Comparison of ENCODE assay signal across 1 cellular context in the genomic region with DNA sequence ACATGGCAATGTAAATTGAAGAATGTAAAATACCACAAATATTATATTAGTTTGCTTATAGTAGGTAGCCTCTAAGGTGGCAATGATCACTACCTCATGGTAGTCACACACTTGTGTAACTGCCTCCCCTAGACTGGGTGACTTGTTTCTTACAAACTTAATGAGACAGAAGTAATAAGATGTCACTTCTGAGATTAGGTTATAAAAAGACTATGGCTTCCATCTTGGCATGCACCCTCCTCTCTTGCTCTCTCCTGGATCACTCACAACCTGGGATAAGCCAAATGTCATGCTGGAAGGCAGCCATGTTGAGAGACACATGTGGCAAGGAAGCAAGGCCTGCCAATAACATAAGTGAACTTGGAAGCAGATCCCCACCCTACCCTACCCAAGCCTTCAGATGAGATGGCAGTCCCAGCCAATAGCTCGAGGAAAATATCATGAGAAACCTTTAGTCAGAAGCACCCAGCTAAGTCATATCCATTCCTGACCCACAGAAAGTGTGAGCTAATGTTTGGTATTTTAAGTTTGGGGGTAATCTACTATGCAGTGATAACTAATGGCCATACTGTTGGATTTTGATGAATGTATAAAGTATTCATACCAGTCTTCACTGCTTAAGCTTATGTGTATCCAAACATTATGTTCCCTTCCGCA.
TF ChIP-seq lines count a peak whose summit lies in the region.

No MANE protein-coding gene starts in this region.

TF ChIP-seq in GM23338, 12 proteins besides CTCF, POLR2A, EP300 and RAD21 (continued from another document):
- TF ChIP-seq, protein P1, sequence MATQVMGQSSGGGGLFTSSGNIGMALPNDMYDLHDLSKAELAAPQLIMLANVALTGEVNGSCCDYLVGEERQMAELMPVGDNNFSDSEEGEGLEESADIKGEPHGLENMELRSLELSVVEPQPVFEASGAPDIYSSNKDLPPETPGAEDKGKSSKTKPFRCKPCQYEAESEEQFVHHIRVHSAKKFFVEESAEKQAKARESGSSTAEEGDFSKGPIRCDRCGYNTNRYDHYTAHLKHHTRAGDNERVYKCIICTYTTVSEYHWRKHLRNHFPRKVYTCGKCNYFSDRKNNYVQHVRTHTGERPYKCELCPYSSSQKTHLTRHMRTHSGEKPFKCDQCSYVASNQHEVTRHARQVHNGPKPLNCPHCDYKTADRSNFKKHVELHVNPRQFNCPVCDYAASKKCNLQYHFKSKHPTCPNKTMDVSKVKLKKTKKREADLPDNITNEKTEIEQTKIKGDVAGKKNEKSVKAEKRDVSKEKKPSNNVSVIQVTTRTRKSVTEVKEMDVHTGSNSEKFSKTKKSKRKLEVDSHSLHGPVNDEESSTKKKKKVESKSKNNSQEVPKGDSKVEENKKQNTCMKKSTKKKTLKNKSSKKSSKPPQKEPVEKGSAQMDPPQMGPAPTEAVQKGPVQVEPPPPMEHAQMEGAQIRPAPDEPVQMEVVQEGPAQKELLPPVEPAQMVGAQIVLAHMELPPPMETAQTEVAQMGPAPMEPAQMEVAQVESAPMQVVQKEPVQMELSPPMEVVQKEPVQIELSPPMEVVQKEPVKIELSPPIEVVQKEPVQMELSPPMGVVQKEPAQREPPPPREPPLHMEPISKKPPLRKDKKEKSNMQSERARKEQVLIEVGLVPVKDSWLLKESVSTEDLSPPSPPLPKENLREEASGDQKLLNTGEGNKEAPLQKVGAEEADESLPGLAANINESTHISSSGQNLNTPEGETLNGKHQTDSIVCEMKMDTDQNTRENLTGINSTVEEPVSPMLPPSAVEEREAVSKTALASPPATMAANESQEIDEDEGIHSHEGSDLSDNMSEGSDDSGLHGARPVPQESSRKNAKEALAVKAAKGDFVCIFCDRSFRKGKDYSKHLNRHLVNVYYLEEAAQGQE (IDR thresholded peaks at IDR 0.05; ENCODE audit: unreplicated experiment), result no peak
- TF ChIP-seq POLR2AphosphoS5 (IDR thresholded peaks at IDR 0.05; ENCODE audit: low read depth), result no peak
- no peak for TF ChIP-seq ZNF331 (CRISPR knock-in tag; IDR thresholded peaks at IDR 0.05; ENCODE audit: low read depth)
- TF ChIP-seq STAT1 (IDR thresholded peaks at IDR 0.05; ENCODE audit: unreplicated experiment), result no peak
- no peak for TF ChIP-seq ZNF114 (CRISPR knock-in tag; IDR thresholded peaks at IDR 0.05)
- TF ChIP-seq, protein P2, sequence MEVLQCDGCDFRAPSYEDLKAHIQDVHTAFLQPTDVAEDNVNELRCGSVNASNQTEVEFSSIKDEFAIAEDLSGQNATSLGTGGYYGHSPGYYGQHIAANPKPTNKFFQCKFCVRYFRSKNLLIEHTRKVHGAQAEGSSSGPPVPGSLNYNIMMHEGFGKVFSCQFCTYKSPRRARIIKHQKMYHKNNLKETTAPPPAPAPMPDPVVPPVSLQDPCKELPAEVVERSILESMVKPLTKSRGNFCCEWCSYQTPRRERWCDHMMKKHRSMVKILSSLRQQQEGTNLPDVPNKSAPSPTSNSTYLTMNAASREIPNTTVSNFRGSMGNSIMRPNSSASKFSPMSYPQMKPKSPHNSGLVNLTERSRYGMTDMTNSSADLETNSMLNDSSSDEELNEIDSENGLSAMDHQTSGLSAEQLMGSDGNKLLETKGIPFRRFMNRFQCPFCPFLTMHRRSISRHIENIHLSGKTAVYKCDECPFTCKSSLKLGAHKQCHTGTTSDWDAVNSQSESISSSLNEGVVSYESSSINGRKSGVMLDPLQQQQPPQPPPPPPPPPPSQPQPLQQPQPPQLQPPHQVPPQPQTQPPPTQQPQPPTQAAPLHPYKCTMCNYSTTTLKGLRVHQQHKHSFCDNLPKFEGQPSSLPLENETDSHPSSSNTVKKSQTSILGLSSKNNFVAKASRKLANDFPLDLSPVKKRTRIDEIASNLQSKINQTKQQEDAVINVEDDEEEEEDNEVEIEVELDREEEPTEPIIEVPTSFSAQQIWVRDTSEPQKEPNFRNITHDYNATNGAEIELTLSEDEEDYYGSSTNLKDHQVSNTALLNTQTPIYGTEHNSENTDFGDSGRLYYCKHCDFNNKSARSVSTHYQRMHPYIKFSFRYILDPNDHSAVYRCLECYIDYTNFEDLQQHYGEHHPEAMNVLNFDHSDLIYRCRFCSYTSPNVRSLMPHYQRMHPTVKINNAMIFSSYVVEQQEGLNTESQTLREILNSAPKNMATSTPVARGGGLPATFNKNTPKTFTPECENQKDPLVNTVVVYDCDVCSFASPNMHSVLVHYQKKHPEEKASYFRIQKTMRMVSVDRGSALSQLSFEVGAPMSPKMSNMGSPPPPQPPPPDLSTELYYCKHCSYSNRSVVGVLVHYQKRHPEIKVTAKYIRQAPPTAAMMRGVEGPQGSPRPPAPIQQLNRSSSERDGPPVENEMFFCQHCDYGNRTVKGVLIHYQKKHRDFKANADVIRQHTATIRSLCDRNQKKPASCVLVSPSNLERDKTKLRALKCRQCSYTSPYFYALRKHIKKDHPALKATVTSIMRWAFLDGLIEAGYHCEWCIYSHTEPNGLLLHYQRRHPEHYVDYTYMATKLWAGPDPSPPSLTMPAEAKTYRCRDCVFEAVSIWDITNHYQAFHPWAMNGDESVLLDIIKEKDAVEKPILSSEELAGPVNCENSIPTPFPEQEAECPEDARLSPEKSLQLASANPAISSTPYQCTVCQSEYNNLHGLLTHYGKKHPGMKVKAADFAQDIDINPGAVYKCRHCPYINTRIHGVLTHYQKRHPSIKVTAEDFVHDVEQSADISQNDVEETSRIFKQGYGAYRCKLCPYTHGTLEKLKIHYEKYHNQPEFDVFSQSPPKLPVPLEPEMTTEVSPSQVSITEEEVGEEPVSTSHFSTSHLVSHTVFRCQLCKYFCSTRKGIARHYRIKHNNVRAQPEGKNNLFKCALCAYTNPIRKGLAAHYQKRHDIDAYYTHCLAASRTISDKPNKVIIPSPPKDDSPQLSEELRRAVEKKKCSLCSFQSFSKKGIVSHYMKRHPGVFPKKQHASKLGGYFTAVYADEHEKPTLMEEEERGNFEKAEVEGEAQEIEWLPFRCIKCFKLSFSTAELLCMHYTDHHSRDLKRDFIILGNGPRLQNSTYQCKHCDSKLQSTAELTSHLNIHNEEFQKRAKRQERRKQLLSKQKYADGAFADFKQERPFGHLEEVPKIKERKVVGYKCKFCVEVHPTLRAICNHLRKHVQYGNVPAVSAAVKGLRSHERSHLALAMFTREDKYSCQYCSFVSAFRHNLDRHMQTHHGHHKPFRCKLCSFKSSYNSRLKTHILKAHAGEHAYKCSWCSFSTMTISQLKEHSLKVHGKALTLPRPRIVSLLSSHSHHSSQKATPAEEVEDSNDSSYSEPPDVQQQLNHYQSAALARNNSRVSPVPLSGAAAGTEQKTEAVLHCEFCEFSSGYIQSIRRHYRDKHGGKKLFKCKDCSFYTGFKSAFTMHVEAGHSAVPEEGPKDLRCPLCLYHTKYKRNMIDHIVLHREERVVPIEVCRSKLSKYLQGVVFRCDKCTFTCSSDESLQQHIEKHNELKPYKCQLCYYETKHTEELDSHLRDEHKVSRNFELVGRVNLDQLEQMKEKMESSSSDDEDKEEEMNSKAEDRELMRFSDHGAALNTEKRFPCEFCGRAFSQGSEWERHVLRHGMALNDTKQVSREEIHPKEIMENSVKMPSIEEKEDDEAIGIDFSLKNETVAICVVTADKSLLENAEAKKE (CRISPR knock-in tag; IDR thresholded peaks at IDR 0.05), result no peak
- TF ChIP-seq, protein P3, sequence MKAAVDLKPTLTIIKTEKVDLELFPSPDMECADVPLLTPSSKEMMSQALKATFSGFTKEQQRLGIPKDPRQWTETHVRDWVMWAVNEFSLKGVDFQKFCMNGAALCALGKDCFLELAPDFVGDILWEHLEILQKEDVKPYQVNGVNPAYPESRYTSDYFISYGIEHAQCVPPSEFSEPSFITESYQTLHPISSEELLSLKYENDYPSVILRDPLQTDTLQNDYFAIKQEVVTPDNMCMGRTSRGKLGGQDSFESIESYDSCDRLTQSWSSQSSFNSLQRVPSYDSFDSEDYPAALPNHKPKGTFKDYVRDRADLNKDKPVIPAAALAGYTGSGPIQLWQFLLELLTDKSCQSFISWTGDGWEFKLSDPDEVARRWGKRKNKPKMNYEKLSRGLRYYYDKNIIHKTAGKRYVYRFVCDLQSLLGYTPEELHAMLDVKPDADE (IDR thresholded peaks at IDR 0.05), result no peak
- no peak for TF ChIP-seq CREB1 (CRISPR knock-in tag; IDR thresholded peaks at IDR 0.05; ENCODE audit: low read depth)
- no peak for TF ChIP-seq NANOG (IDR thresholded peaks at IDR 0.05; ENCODE audit: borderline replicate concordance)
- no peak for TF ChIP-seq EZH2 (IDR thresholded peaks at IDR 0.05; ENCODE audit: low read depth, unreplicated experiment)
TF ChIP-seq in GM23338: peak in this region for 0.
